In the genomic region with DNA sequence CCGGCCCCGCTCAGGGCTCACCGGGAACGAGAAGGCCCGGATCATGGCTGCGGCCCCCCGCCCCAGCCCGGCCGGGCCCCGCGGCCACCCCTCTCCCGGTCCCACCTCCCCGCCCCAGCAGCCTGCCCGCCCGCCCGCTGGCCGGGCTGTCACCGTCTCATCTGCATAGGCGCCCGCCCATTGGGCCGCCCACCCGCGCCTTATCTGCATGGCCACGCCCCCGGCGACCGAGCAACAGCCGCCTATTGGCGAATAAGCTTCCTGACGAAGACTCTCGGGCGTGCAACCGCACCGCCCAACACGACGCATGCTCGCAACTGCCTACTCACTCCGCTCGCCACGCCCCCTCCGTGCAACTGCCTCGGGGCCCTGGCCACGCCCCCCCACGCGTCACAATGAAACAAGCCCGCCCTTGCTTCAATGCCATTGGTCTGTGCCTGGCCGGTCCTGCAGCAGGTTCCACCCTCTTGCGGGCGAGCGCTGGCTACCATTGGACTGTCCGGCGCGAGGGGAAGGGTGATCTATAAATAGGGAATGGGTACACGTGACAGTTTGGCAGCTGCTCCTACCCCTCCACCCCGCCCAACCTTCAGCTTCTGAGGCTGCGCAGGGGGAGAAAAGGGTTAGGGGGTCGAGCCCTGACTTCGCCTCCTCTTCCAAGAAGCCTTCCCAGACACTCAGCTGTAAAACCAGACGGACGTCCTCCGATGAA, we compare ENCODE assay signal across 8 cellular contexts. TPM values are rescaled to one million over a fixed set of nuclear protein-coding genes. Genes with fewer than 3 reads are reported as not detected.
DNase-seq lines count a peak whose midpoint lies in the region; ATAC-seq and TF ChIP-seq lines count a peak whose summit lies in the region.

A gene with protein sequence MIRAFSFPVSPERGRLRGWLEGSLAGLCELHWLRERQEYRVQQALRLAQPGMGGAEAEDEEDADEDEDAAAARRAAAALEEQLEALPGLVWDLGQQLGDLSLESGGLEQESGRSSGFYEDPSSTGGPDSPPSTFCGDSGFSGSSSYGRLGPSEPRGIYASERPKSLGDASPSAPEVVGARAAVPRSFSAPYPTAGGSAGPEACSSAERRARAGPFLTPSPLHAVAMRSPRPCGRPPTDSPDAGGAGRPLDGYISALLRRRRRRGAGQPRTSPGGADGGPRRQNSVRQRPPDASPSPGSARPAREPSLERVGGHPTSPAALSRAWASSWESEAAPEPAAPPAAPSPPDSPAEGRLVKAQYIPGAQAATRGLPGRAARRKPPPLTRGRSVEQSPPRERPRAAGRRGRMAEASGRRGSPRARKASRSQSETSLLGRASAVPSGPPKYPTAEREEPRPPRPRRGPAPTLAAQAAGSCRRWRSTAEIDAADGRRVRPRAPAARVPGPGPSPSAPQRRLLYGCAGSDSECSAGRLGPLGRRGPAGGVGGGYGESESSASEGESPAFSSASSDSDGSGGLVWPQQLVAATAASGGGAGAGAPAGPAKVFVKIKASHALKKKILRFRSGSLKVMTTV (minus strand): TSS at position 163 of the 712 bp plus-strand sequence. CDS start 118 bp downstream, at position 45.

- peak within 1 kb of the TSS; percentile 68 for H2AFZ ChIP-seq in mesenchymal stem cell (ENCODE audit: low read depth, low read length)

- peak within 1 kb of the TSS in 1 of 2 experiments; percentile 97 for H3K14ac ChIP-seq in mesenchymal stem cell (ENCODE audit: low read length in 2 of 2)

- peak within 1 kb of the TSS; percentile 68 for H2BK15ac ChIP-seq in mesenchymal stem cell (ENCODE audit: low read depth, poor library complexity, severe bottlenecking)

- no peaks in the 10 kb centered on the region for H3K36me3 Mint-ChIP-seq in endodermal cell (ENCODE audit: low read depth)

- H3K4me2 ChIP-seq in mesenchymal stem cell (ENCODE audit: low read length, poor library complexity, severe bottlenecking), result peak within 1 kb of the TSS; percentile 98

- H3K27me3 ChIP-seq in HUES48 (ENCODE audit: control insufficient read depth, insufficient read depth, low read length) (peaks cover 9% of the 10 kb centered on the region), NT2/D1 (ENCODE audit: insufficient read depth, insufficient read length) (no peaks in the 10 kb centered on the region), endodermal cell (ENCODE audit: control insufficient read depth, insufficient read depth, low read length, poor library complexity, severe bottlenecking) (peaks cover 28% of the 10 kb centered on the region), mesenchymal stem cell (ENCODE audit: control insufficient read depth in 1 of 2, insufficient read depth in 1 of 2, low read length in 2 of 2) (peaks cover 0 to 22% of the 10 kb centered on the region in 2 experiments)

- H3K4me3 ChIP-seq in HUES48 (ENCODE audit: low read depth, low read length) (peak within 1 kb of the TSS; percentile 60), NT2/D1 (ENCODE audit: insufficient read length, low read depth) (peak within 1 kb of the TSS; percentile 55), endodermal cell (ENCODE audit: low read length) (peak within 1 kb of the TSS; percentile 77), mesenchymal stem cell (ENCODE audit: insufficient read depth in 1 of 2, low read depth in 1 of 2, low read length in 2 of 2) (peak within 1 kb of the TSS; percentile 61 to 79)

- H2BK120ac ChIP-seq in mesenchymal stem cell (ENCODE audit: low read depth, low read length), result peak within 1 kb of the TSS; percentile 77

- ATAC-seq in GM21447 (IDR thresholded peaks at IDR 0.05; ENCODE audit: unreplicated experiment), result peak; percentile 84

- peak within 1 kb of the TSS; percentile 96 to 98 for H3K4ac ChIP-seq in mesenchymal stem cell (ENCODE audit: low read depth in 1 of 2, low read length in 2 of 2)

- H2BK12ac ChIP-seq in mesenchymal stem cell (ENCODE audit: low read length in 2 of 2), result peak within 1 kb of the TSS in 1 of 2 experiments; percentile 79

- H3K4me1 Mint-ChIP-seq in endodermal cell, result peaks cover 12% of the 10 kb centered on the region

- TF ChIP-seq CTCF in endodermal cell (conservative IDR thresholded peaks at IDR 0.05), result no peak

- peak within 1 kb of the TSS; percentile 78 to 97 for H3K18ac ChIP-seq in mesenchymal stem cell (ENCODE audit: low read depth in 1 of 2, low read length in 2 of 2)

- H2AK5ac ChIP-seq in mesenchymal stem cell (ENCODE audit: low read length, severe bottlenecking), result no peak within 1 kb of the TSS

- H3K9me3 Mint-ChIP-seq in endodermal cell, result no peaks in the 10 kb centered on the region

- H3K36me3 ChIP-seq in HUES48 (ENCODE audit: control insufficient read depth, insufficient read depth, low read length), result no peaks in the 10 kb centered on the region
- H3K36me3 ChIP-seq in NT2/D1 (ENCODE audit: insufficient read depth, insufficient read length, low read length), result no peaks in the 10 kb centered on the region
- no peaks in the 10 kb centered on the region for H3K36me3 ChIP-seq in endodermal cell (ENCODE audit: control insufficient read depth, insufficient read depth, low read length)
- no peaks in the 10 kb centered on the region for H3K36me3 ChIP-seq in mesenchymal stem cell (ENCODE audit: control insufficient read depth in 1 of 2, insufficient read depth in 2 of 2, low read depth in 1 of 2, low read length in 2 of 2)

- H4K91ac ChIP-seq in mesenchymal stem cell (ENCODE audit: low read length), result peak within 1 kb of the TSS; percentile 90

- DNase-seq in COLO829 (ENCODE audit: low spot score) (peak; percentile 100), NT2/D1 (ENCODE audit: low read depth, low spot score) (peak; percentile 97), endodermal cell (peak; percentile 100), mesenchymal stem cell (peak; percentile 100)
- peak; percentile 100 for DNase-seq in activated CD8-positive, alpha-beta memory T cell treated with anti-CD3 and anti-CD28 coated beads, Interleukin-2, amount 50 U/mL, for 4 hours
- peak; percentile 100 for DNase-seq in stimulated activated CD8-positive, alpha-beta memory T cell treated with anti-CD3 and anti-CD28 coated beads, Interleukin-12 subunit alpha, Interleukin-12 subunit beta, amount 100 ng/mL, for 1 hour (ENCODE audit: low read depth)

- H4K8ac ChIP-seq in mesenchymal stem cell (ENCODE audit: low read length), result peak within 1 kb of the TSS; percentile 84

- H3K27me3 Mint-ChIP-seq in endodermal cell (ENCODE audit: insufficient read depth), result peaks cover 56% of the 10 kb centered on the region

- H3K4me1 ChIP-seq in HUES48 (ENCODE audit: control insufficient read depth, insufficient read depth, low read length) (peaks cover 12% of the 10 kb centered on the region), NT2/D1 (ENCODE audit: insufficient read depth, insufficient read length) (no peaks in the 10 kb centered on the region), endodermal cell (ENCODE audit: control insufficient read depth, insufficient read depth, low read length) (no peaks in the 10 kb centered on the region), mesenchymal stem cell (ENCODE audit: control insufficient read depth, insufficient read depth, low read depth, low read length) (peaks cover 19% of the 10 kb centered on the region)

- WGBS in endodermal cell (ENCODE audit: insufficient coverage in 1 of 2, insufficient read length in 1 of 2), 2 experiments, result 0 to 1% methylated on average over 20 to 59 of the region's 61 CpGs
- under 1% methylated on average over 50 of the region's 61 CpGs for WGBS in mesenchymal stem cell

- peak within 1 kb of the TSS; percentile 88 for H3K27ac Mint-ChIP-seq in endodermal cell

- H2BK5ac ChIP-seq in mesenchymal stem cell (ENCODE audit: low read depth, low read length, poor library complexity, severe bottlenecking), result no peak within 1 kb of the TSS

- no peaks in the 10 kb centered on the region for H3K79me1 ChIP-seq in mesenchymal stem cell (replicated peaks; ENCODE audit: low read length, poor library complexity, severe bottlenecking)

- H3K27ac ChIP-seq in HUES48 (ENCODE audit: low read depth, low read length), result peak within 1 kb of the TSS; percentile 49
- H3K27ac ChIP-seq in endodermal cell (ENCODE audit: low read depth, low read length), result peak within 1 kb of the TSS; percentile 93
- H3K27ac ChIP-seq in mesenchymal stem cell (ENCODE audit: low read length, poor library complexity, severe bottlenecking), result no peak within 1 kb of the TSS

- H3K9ac ChIP-seq in HUES48 (ENCODE audit: low read depth, low read length) (no peak within 1 kb of the TSS), NT2/D1 (ENCODE audit: insufficient read length, low read depth) (peak within 1 kb of the TSS; percentile 67), endodermal cell (ENCODE audit: extremely low read depth, low read length, poor library complexity, severe bottlenecking) (no peak within 1 kb of the TSS), mesenchymal stem cell (ENCODE audit: low read length) (peak within 1 kb of the TSS; percentile 74)

- H3K9me3 ChIP-seq in HUES48 (ENCODE audit: control insufficient read depth, insufficient read depth, low read length), result no peaks in the 10 kb centered on the region
- no peaks in the 10 kb centered on the region for H3K9me3 ChIP-seq in NT2/D1 (ENCODE audit: insufficient read depth, low read length)
- H3K9me3 ChIP-seq in endodermal cell (ENCODE audit: control insufficient read depth, low read length), result no peaks in the 10 kb centered on the region
- no peaks in the 10 kb centered on the region for H3K9me3 ChIP-seq in mesenchymal stem cell (ENCODE audit: control insufficient read depth, low read length)

- H3K4me3 Mint-ChIP-seq in endodermal cell, result peak within 1 kb of the TSS; percentile 42

- peak within 1 kb of the TSS in 1 of 2 experiments; percentile 86 for H3K23ac ChIP-seq in mesenchymal stem cell (ENCODE audit: low read length in 2 of 2)

RNA-seq across cellular contexts. Expression of the gene that starts here (rescaled TPM):
- under 1 TPM; 0.15 to 0.70 TPM for total RNA-seq in endodermal cell
- polyA plus RNA-seq in endodermal cell (2013, experiment 1 of 2), result 11.3 TPM
- 10.6 TPM for polyA plus RNA-seq in endodermal cell (2013, experiment 2 of 2)
- 25.9 TPM for polyA plus RNA-seq in mesenchymal stem cell (2013, experiment 1 of 2)
- polyA plus RNA-seq in mesenchymal stem cell (2013, experiment 2 of 2), result 26.2 TPM

Comparison
In these comparisons a context has a peak if more than half of its experiments do, and no peak if none do; other contexts are left out.
1. H3K9ac ChIP-seq: peak in NT2/D1 (single experiment) and mesenchymal stem cell (single experiment); none in HUES48 (single experiment) and endodermal cell (single experiment).
2. Peak in every context shown above with its lines, with median percentiles within 50 percentile points of each other: DNase-seq and H3K4me3 ChIP-seq.